ENCODE assay signal across 26 cellular contexts in genomic region chr12:23025372-23026021, GRCh38.
"Had no signal": no experiment of that assay in that cellular context is flagged by ENCODE, and none has a peak within 500 bp of the region (broad histone marks: within the 10 kb centered on the region; RNA-seq: fewer than 3 reads in every experiment).

No MANE protein-coding gene starts in this region.

- H3K36me3 ChIP-seq: cardiac muscle cell, esophagus muscularis mucosa, gastroesophageal sphincter, heart left ventricle, lower lobe of right lung, neutrophil, pancreas, suprapubic skin, transverse colon had no signal

- FAIRE-seq: endothelial cell of umbilical vein, islet of Langerhans, pancreas had no signal

- ATAC-seq: activated CD8-positive, alpha-beta T cell treated with anti-CD3 and anti-CD28 coated beads for 36 hours; activated T-helper 17 cell treated with anti-CD3 and anti-CD28 coated beads, Interleukin-2, amount 50 U/mL, for 72 hours; gastroesophageal sphincter; heart left ventricle; left cardiac atrium; lower lobe of right lung; natural killer cell treated with Interleukin-12 subunit alpha and Interleukin-12 subunit beta and Interleukin-15 and Interleukin-18, amount 100 ng/mL, for 72 hours; pancreas; sciatic nerve; stimulated activated naive CD8-positive, alpha-beta T cell treated with anti-CD3 and anti-CD28 coated beads, Interleukin-15, amount 100 ng/mL, for 72 hours had no signal

- DNase-seq: activated B cell treated with CpG ODN at 0.5 μM for 24 hours; activated CD4-positive, alpha-beta T cell treated with anti-CD3 and anti-CD28 coated beads, Interleukin-2, amount 10 ng/mL, durations not matched to agents 24 days and 14 days; activated CD8-positive, alpha-beta T cell treated with anti-CD3 and anti-CD28 coated beads for 36 hours; activated naive CD4-positive, alpha-beta T cell treated with Interleukin-2 at 50 U/mL for 16 hours; activated naive CD8-positive, alpha-beta T cell treated with anti-CD3 and anti-CD28 coated beads, Interleukin-2, amount 10 ng/mL, durations not matched to agents 7 days and 5 days; activated T-cell treated with anti-CD3 and anti-CD28 coated beads, Interleukin-2, amount 50 U/mL, for 1 hour; amygdala; effector memory CD4-positive, alpha-beta T cell; heart left ventricle; left cardiac atrium; lower lobe of right lung; pancreas; stimulated activated CD4-positive, alpha-beta T cell treated with anti-CD3 and anti-CD28 coated beads, Interleukin-4, amount 100 ng/mL, for 1 hour; stimulated activated naive CD8-positive, alpha-beta T cell treated with anti-CD3 and anti-CD28 coated beads, Interleukin-15, amount 100 ng/mL, for 72 hours; transverse colon had no signal

- H3K4me3 ChIP-seq: cardiac muscle cell, esophagus muscularis mucosa, gastroesophageal sphincter, heart left ventricle, lower lobe of right lung, pancreas, smooth muscle cell, suprapubic skin, transverse colon had no signal

- H3K4me2 ChIP-seq: smooth muscle cell had no signal

- H3K27me3 ChIP-seq: cardiac muscle cell, esophagus muscularis mucosa, gastroesophageal sphincter, heart left ventricle, neutrophil, pancreas, suprapubic skin, transverse colon had no signal

- H3K4me1 ChIP-seq: esophagus muscularis mucosa, gastroesophageal sphincter, heart left ventricle, lower lobe of right lung, pancreas, suprapubic skin, transverse colon had no signal

- H3K9me3 ChIP-seq: esophagus muscularis mucosa, gastroesophageal sphincter, heart left ventricle, lower lobe of right lung, neutrophil, pancreas, suprapubic skin, transverse colon had no signal

- H3K27ac ChIP-seq: cardiac muscle cell, esophagus muscularis mucosa, gastroesophageal sphincter, heart left ventricle, lower lobe of right lung, neutrophil, pancreas, suprapubic skin, transverse colon had no signal
